8 cellular contexts compared by ENCODE assay signal in the genomic region with DNA sequence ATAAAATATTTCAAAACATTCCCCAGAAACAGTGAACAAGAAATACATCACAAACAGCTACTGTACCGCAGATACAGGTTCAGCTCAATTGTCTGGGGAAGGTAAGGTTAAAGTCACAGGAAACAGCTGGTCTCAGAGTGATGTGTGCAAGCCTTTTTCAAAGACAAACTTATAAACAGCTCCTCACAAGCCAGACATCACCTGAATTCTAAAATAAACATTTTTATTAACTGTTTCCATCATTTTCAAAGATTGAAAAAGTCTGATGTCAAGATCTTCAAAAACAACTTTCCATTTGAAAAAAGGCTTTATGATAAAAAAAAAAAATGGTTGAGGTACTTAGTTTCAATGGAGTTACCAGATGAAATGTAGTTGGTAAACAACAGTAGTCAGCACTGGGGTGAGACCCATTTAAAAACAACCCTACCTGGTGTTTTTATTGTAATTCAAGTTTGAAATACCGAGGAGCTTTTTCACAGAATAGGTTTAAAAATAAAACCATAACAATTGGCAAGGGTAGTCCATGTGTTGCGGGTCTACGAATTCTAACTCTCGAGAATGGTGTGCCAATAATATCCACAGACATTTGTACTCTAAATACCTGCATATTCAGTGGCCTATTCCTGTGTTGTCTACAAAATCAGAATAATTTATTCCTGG. TPM values are rescaled to one million over a fixed set of nuclear protein-coding genes. Genes with fewer than 3 reads are reported as not detected.
DNase-seq lines count a peak whose midpoint lies in the region; ATAC-seq, FAIRE-seq and TF ChIP-seq lines count a peak whose summit lies in the region.

No MANE protein-coding gene starts in this region.

- DNase-seq in NCI-H748 treated with DMSO at 0.1 percent for 48 hours (lab: John Stamatoyannopoulos, UW): peak; percentile 29
- DNase-seq in pancreas: no peak
- no peak for DNase-seq in NCI-H1048 (lab: John Stamatoyannopoulos, UW)
- DNase-seq in posterior cingulate gyrus: no peak
- DNase-seq in NCI-H187 (lab: John Stamatoyannopoulos, UW): no peak

- peak overlapping the region in 3 of 4 donors; percentile 17 to 100 (median 100) for H3K27ac ChIP-seq in pancreas

- 1 to 3% methylated on average over 5 of the region's 5 CpGs for WGBS in pancreas, 2 donors

- peak overlapping the region; percentile 47 for H3K9ac ChIP-seq in endocrine pancreas (ENCODE audit: control insufficient read depth, insufficient read depth, low read length)

- peak overlapping the region; percentile 98 for H3K4me3 ChIP-seq in GM12875 (ENCODE audit: low read depth, low read length)
- H3K4me3 ChIP-seq in endocrine pancreas (ENCODE audit: control insufficient read depth, insufficient read depth, low read length): peak overlapping the region; percentile 100
- peak overlapping the region; percentile 23 to 100 (median 94) for H3K4me3 ChIP-seq in pancreas

- intact Hi-C loops in pancreas (cut with DNase I): no loop called here
- intact Hi-C loops in posterior cingulate gyrus (cut with DNase I): loop anchor here (5.0 kb wide), 4 partner anchors 104 to 759 kb away; no protein-coding TSS in a partner anchor

- H3K4me1 ChIP-seq in endocrine pancreas (ENCODE audit: control insufficient read depth, insufficient read depth, low read length) (peaks cover 15% of the 10 kb centered on the region), pancreas (peaks cover 4 to 22% (median 19%) of the 10 kb centered on the region in 3 donors)

- H3K27me3 ChIP-seq in endocrine pancreas (ENCODE audit: control insufficient read depth, insufficient read depth, low read length) (no peaks in the 10 kb centered on the region), pancreas (no peaks in the 10 kb centered on the region)

- peaks cover 7% of the 10 kb centered on the region for H3K36me3 ChIP-seq in endocrine pancreas (ENCODE audit: control insufficient read depth, insufficient read depth, low read length)
- H3K36me3 ChIP-seq in pancreas: peaks cover 0 to 21% (median 7%) of the 10 kb centered on the region in 3 donors

- TF ChIP-seq CTCF in GM12875 (IDR thresholded peaks at IDR 0.05; ENCODE audit: borderline replicate concordance, insufficient read depth, low read depth, low read length) (no peak), pancreas (IDR thresholded peaks at IDR 0.05) (no peak)

- no peak for FAIRE-seq in pancreas (lab: Jason Lieb, UNC)

- H3K9me3 ChIP-seq in endocrine pancreas (ENCODE audit: control insufficient read depth, low read length) (no peaks in the 10 kb centered on the region), pancreas (no peaks in the 10 kb centered on the region)

- ATAC-seq in pancreas: no peak
- ATAC-seq in activated CD4-positive, CD25-positive, alpha-beta regulatory T cell treated with anti-CD3 and anti-CD28 coated beads, Interleukin-2, amount 50 U/mL, for 24 hours: no peak

RNA-seq across cellular contexts. Expression of gene BTG1, which starts 3.9 kb away (rescaled TPM):
- total RNA-seq in pancreas: 100 to 1,000 TPM; 103 to 183 (median 138) TPM
- polyA plus RNA-seq in pancreas: 10 to 100 TPM; 29.0 to 48.3 TPM
